In genomic region chr5:1204693-1205242, GRCh38 we compare ENCODE assay signal across 9 cellular contexts. TPM values are rescaled to one million over a fixed set of nuclear protein-coding genes. Genes with fewer than 3 reads are reported as not detected.
DNase-seq lines count a peak whose midpoint lies in the region; ATAC-seq and TF ChIP-seq lines count a peak whose summit lies in the region.
"Had no signal": no experiment of that assay in that cellular context is flagged by ENCODE, and none has a peak within 500 bp of the region (broad histone marks: within the 10 kb centered on the region; RNA-seq: fewer than 3 reads in every experiment).

No MANE protein-coding gene starts in this region.

- peaks cover 10% of the 10 kb centered on the region for H3K27me3 Mint-ChIP-seq in activated CD8-positive, alpha-beta memory T cell treated with anti-CD3 and anti-CD28 coated beads, Interleukin-2, amount 10 ng/mL, durations not matched to agents 7 days and 5 days
- no peaks in the 10 kb centered on the region for H3K27me3 Mint-ChIP-seq in activated CD8-positive, alpha-beta T cell treated with anti-CD3 and anti-CD28 coated beads for 36 hours
- H3K27me3 Mint-ChIP-seq in activated CD4-positive, alpha-beta T cell treated with anti-CD3 and anti-CD28 coated beads, Interleukin-2, amount 10 ng/mL, durations not matched to agents 24 days and 14 days = no peaks in the 10 kb centered on the region

- H3K27ac Mint-ChIP-seq in activated CD8-positive, alpha-beta memory T cell treated with anti-CD3 and anti-CD28 coated beads, Interleukin-2, amount 10 ng/mL, durations not matched to agents 7 days and 5 days = no peak overlapping the region
- H3K27ac Mint-ChIP-seq in activated CD8-positive, alpha-beta T cell treated with anti-CD3 and anti-CD28 coated beads for 36 hours = no peak overlapping the region
- H3K27ac Mint-ChIP-seq in activated CD4-positive, alpha-beta T cell treated with anti-CD3 and anti-CD28 coated beads, Interleukin-2, amount 10 ng/mL, durations not matched to agents 24 days and 14 days = no peak overlapping the region

- H3K9me3 Mint-ChIP-seq in activated CD8-positive, alpha-beta memory T cell treated with anti-CD3 and anti-CD28 coated beads, Interleukin-2, amount 10 ng/mL, durations not matched to agents 7 days and 5 days (ENCODE audit: low read depth) = no peaks in the 10 kb centered on the region
- no peaks in the 10 kb centered on the region for H3K9me3 Mint-ChIP-seq in activated CD8-positive, alpha-beta T cell treated with anti-CD3 and anti-CD28 coated beads for 36 hours
- H3K9me3 Mint-ChIP-seq in activated CD4-positive, alpha-beta T cell treated with anti-CD3 and anti-CD28 coated beads, Interleukin-2, amount 10 ng/mL, durations not matched to agents 24 days and 14 days = no peaks in the 10 kb centered on the region

- no peak overlapping the region for H3K4me3 Mint-ChIP-seq in activated CD8-positive, alpha-beta memory T cell treated with anti-CD3 and anti-CD28 coated beads, Interleukin-2, amount 10 ng/mL, durations not matched to agents 7 days and 5 days
- H3K4me3 Mint-ChIP-seq in activated CD8-positive, alpha-beta T cell treated with anti-CD3 and anti-CD28 coated beads for 36 hours = no peak overlapping the region
- no peak overlapping the region for H3K4me3 Mint-ChIP-seq in activated CD4-positive, alpha-beta T cell treated with anti-CD3 and anti-CD28 coated beads, Interleukin-2, amount 10 ng/mL, durations not matched to agents 24 days and 14 days

- no peak for TF ChIP-seq CTCF in activated CD8-positive, alpha-beta T cell treated with anti-CD3 and anti-CD28 coated beads for 36 hours (IDR thresholded peaks at IDR 0.05)

- no peaks in the 10 kb centered on the region for H3K36me3 Mint-ChIP-seq in activated CD8-positive, alpha-beta memory T cell treated with anti-CD3 and anti-CD28 coated beads, Interleukin-2, amount 10 ng/mL, durations not matched to agents 7 days and 5 days
- H3K36me3 Mint-ChIP-seq in activated CD8-positive, alpha-beta T cell treated with anti-CD3 and anti-CD28 coated beads for 36 hours (ENCODE audit: low read depth) = no peaks in the 10 kb centered on the region
- H3K36me3 Mint-ChIP-seq in activated CD4-positive, alpha-beta T cell treated with anti-CD3 and anti-CD28 coated beads, Interleukin-2, amount 10 ng/mL, durations not matched to agents 24 days and 14 days (ENCODE audit: low read depth) = no peaks in the 10 kb centered on the region

- CTCF ChIA-PET in activated CD8-positive, alpha-beta memory T cell treated with anti-CD3 and anti-CD28 coated beads, Interleukin-2, amount 10 ng/mL, durations not matched to agents 7 days and 5 days (lab: Charles Lee) = no interaction called here
- CTCF ChIA-PET in activated CD8-positive, alpha-beta T cell treated with anti-CD3 and anti-CD28 coated beads for 36 hours (lab: Charles Lee) = no interaction called here

- no peaks in the 10 kb centered on the region for H3K4me1 Mint-ChIP-seq in activated CD8-positive, alpha-beta memory T cell treated with anti-CD3 and anti-CD28 coated beads, Interleukin-2, amount 10 ng/mL, durations not matched to agents 7 days and 5 days
- H3K4me1 Mint-ChIP-seq in activated CD8-positive, alpha-beta T cell treated with anti-CD3 and anti-CD28 coated beads for 36 hours (ENCODE audit: low read depth) = no peaks in the 10 kb centered on the region
- H3K4me1 Mint-ChIP-seq in activated CD4-positive, alpha-beta T cell treated with anti-CD3 and anti-CD28 coated beads, Interleukin-2, amount 10 ng/mL, durations not matched to agents 24 days and 14 days = no peaks in the 10 kb centered on the region

- DNase-seq in AG08396 (ENCODE audit: low spot score) (peak; percentile 59), HuH-7.5 (ENCODE audit: low spot score) (peak; percentile 85), SKM-1 treated with dmso at 0.1 percent for 144 hours (lab: John Stamatoyannopoulos, UW; ENCODE audit: unreplicated experiment) (peak; percentile 21), inferior parietal cortex (ENCODE audit: extremely low spot score) (peak; percentile 34)
- no peak for DNase-seq in effector CD8-positive, alpha-beta T cell (lab: John Stamatoyannopoulos, UW)
- no peak for DNase-seq in activated CD8-positive, alpha-beta memory T cell treated with anti-CD3 and anti-CD28 coated beads, Interleukin-2, amount 10 ng/mL, durations not matched to agents 7 days and 5 days
- no peak for DNase-seq in activated CD8-positive, alpha-beta T cell treated with anti-CD3 and anti-CD28 coated beads for 36 hours
- DNase-seq in activated CD4-positive, alpha-beta T cell treated with anti-CD3 and anti-CD28 coated beads, Interleukin-2, amount 10 ng/mL, durations not matched to agents 24 days and 14 days = no peak
- DNase-seq: activated gamma-delta T cell had no signal

- POLR2A ChIA-PET in activated CD8-positive, alpha-beta T cell treated with anti-CD3 and anti-CD28 coated beads for 36 hours (lab: Charles Lee) = no interaction called here

- no peak for ATAC-seq in activated CD8-positive, alpha-beta memory T cell treated with anti-CD3 and anti-CD28 coated beads, Interleukin-2, amount 10 ng/mL, durations not matched to agents 7 days and 5 days
- no peak for ATAC-seq in activated CD8-positive, alpha-beta T cell treated with anti-CD3 and anti-CD28 coated beads for 36 hours

- intact Hi-C loops in activated CD8-positive, alpha-beta T cell treated with anti-CD3 and anti-CD28 coated beads for 36 hours (cut with micrococcal nuclease) = no loop called here
- intact Hi-C loops in activated CD4-positive, alpha-beta T cell treated with anti-CD3 and anti-CD28 coated beads, Interleukin-2, amount 10 ng/mL, durations not matched to agents 24 days and 14 days (cut with micrococcal nuclease) = no loop called here

RNA-seq across cellular contexts. Expression of gene SLC6A19, which starts 3.4 kb away (rescaled TPM):
- not detected for total RNA-seq in activated CD8-positive, alpha-beta memory T cell treated with anti-CD3 and anti-CD28 coated beads, Interleukin-2, amount 10 ng/mL, durations not matched to agents 7 days and 5 days
- total RNA-seq in activated CD8-positive, alpha-beta T cell treated with anti-CD3 and anti-CD28 coated beads for 36 hours = not detected
- total RNA-seq in activated CD4-positive, alpha-beta T cell treated with anti-CD3 and anti-CD28 coated beads, Interleukin-2, amount 10 ng/mL, durations not matched to agents 24 days and 14 days = not detected in 2 replicates

RNA-seq across cellular contexts. Expression of gene SLC6A18, which starts 20.4 kb away (rescaled TPM):
- total RNA-seq in activated CD8-positive, alpha-beta memory T cell treated with anti-CD3 and anti-CD28 coated beads, Interleukin-2, amount 10 ng/mL, durations not matched to agents 7 days and 5 days = not detected
- not detected for total RNA-seq in activated CD8-positive, alpha-beta T cell treated with anti-CD3 and anti-CD28 coated beads for 36 hours
- total RNA-seq in activated CD4-positive, alpha-beta T cell treated with anti-CD3 and anti-CD28 coated beads, Interleukin-2, amount 10 ng/mL, durations not matched to agents 24 days and 14 days = not detected in 2 replicates

Comparison
In these comparisons a context has a peak if more than half of its experiments do, and no peak if none do; other contexts are left out.
1. DNase-seq: peak in AG08396 (single experiment), HuH-7.5 (single experiment), SKM-1 treated with dmso at 0.1 percent for 144 hours (single experiment) and inferior parietal cortex (single experiment); none in effector CD8-positive, alpha-beta T cell (single experiment), activated CD8-positive, alpha-beta memory T cell treated with anti-CD3 and anti-CD28 coated beads, Interleukin-2, amount 10 ng/mL, durations not matched to agents 7 days and 5 days (single experiment), activated CD8-positive, alpha-beta T cell treated with anti-CD3 and anti-CD28 coated beads for 36 hours (single experiment) and activated CD4-positive, alpha-beta T cell treated with anti-CD3 and anti-CD28 coated beads, Interleukin-2, amount 10 ng/mL, durations not matched to agents 24 days and 14 days (single experiment).